In the genomic region with DNA sequence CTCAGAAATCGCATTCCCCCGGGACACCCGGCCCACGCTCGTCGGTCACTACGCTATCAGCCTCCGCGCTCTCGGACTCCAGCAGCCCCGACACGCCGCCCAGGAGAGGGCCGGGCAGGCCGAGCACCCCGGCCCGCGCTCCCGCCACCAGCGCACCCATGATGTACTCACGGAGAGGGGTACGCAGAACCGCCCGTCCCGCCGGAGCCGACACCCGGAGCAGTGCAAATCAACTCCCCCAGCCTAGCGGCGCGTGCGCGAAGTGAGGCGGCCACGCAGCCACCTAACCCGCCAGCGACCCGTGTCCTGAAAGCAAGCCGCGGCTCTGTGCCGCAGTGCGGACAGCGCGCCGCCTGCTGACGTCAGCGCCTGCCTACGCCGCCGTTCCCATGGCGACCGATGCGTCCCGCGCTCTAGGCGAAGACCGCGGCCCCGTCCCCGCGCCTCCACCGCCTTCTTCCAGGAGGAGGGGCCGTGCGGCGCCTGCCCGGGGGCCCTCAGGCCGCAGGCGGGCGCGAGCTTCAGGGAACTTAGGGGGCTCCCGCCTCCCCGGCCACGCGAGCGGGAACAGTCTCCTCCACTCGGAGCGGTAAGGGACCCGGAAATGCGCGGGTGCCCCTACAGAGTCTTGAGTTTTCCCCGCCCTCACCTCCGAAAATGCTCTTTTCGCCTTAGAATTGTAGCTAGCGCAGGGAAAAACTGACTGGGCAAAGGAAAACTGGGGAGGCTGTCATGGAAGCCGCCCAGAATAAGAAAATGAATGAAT, we compare ENCODE assay signal across 8 cellular contexts. TPM values are rescaled to one million over a fixed set of nuclear protein-coding genes. Genes with fewer than 3 reads are reported as not detected.
DNase-seq lines count a peak whose midpoint lies in the region; ATAC-seq and TF ChIP-seq lines count a peak whose summit lies in the region.

A gene (minus strand): TSS at position 329 of the 766 bp plus-strand sequence. CDS start 5,503 bp downstream, outside the sequence.

- ATAC-seq in HG03442 (IDR thresholded peaks at IDR 0.05; ENCODE audit: unreplicated experiment) (peak; percentile 93), left lung (peak; percentile 96)

- H3K4me1 ChIP-seq in left lung: peaks cover 0 to 20% of the 10 kb centered on the region in 2 donors

- no peak within 1 kb of the TSS for H3K4me3 Mint-ChIP-seq in activated CD4-positive, alpha-beta T cell treated with anti-CD3 and anti-CD28 coated beads, Interleukin-2, amount 10 ng/mL, durations not matched to agents 24 days and 14 days

- TF ChIP-seq CTCF in C4-2B (conservative IDR thresholded peaks at IDR 0.05) (no peak), left lung (IDR thresholded peaks at IDR 0.05) (peak in 1 of 2 donors; percentile 54)

- no peaks in the 10 kb centered on the region for H3K9me3 Mint-ChIP-seq in activated CD4-positive, alpha-beta T cell treated with anti-CD3 and anti-CD28 coated beads, Interleukin-2, amount 10 ng/mL, durations not matched to agents 24 days and 14 days

- peak within 1 kb of the TSS; percentile 94 for H3K27ac ChIP-seq in C4-2B
- peak within 1 kb of the TSS; percentile 94 to 95 for H3K27ac ChIP-seq in left lung

- H3K4me1 Mint-ChIP-seq in activated CD4-positive, alpha-beta T cell treated with anti-CD3 and anti-CD28 coated beads, Interleukin-2, amount 10 ng/mL, durations not matched to agents 24 days and 14 days: peaks cover 18% of the 10 kb centered on the region

- peaks cover 39% of the 10 kb centered on the region for H3K36me3 Mint-ChIP-seq in activated CD4-positive, alpha-beta T cell treated with anti-CD3 and anti-CD28 coated beads, Interleukin-2, amount 10 ng/mL, durations not matched to agents 24 days and 14 days (ENCODE audit: low read depth)

- intact Hi-C loops in activated CD4-positive, alpha-beta T cell treated with anti-CD3 and anti-CD28 coated beads, Interleukin-2, amount 10 ng/mL, durations not matched to agents 24 days and 14 days (cut with micrococcal nuclease): loop anchor here (1.0 to 5.0 kb wide), 8 partner anchors 40 to 792 kb away; a partner anchor contains a TSS
- intact Hi-C loops in left lung (cut with DNase I): no loop called here

- no peaks in the 10 kb centered on the region for H3K27me3 Mint-ChIP-seq in activated CD4-positive, alpha-beta T cell treated with anti-CD3 and anti-CD28 coated beads, Interleukin-2, amount 10 ng/mL, durations not matched to agents 24 days and 14 days

- no peaks in the 10 kb centered on the region for H3K9me3 ChIP-seq in left lung

- DNase-seq in GM19240 (ENCODE audit: insufficient read length, low spot score) (peak; percentile 45), NCI-H526 (lab: John Stamatoyannopoulos, UW) (peak; percentile 75 to 94), cortex of kidney (lab: John Stamatoyannopoulos, UW) (peak; percentile 90), left lung (peak; percentile 96 to 99)
- peak; percentile 97 for DNase-seq in activated CD4-positive, alpha-beta T cell treated with anti-CD3 and anti-CD28 coated beads, Interleukin-2, amount 10 ng/mL, durations not matched to agents 24 days and 14 days
- DNase-seq in stimulated activated CD4-positive, alpha-beta T cell treated with anti-CD3 and anti-CD28 coated beads, Interleukin-2, amount 100 ng/mL, for 48 hours: peak; percentile 87 to 90

- no peaks in the 10 kb centered on the region for H3K36me3 ChIP-seq in left lung

- no peaks in the 10 kb centered on the region for H3K27me3 ChIP-seq in left lung

- H3K27ac Mint-ChIP-seq in activated CD4-positive, alpha-beta T cell treated with anti-CD3 and anti-CD28 coated beads, Interleukin-2, amount 10 ng/mL, durations not matched to agents 24 days and 14 days: no peak within 1 kb of the TSS

- peak within 1 kb of the TSS; percentile 75 to 82 for H3K4me3 ChIP-seq in left lung

RNA-seq across cellular contexts. Expression of the gene that starts here (rescaled TPM):
- total RNA-seq in activated CD4-positive, alpha-beta T cell treated with anti-CD3 and anti-CD28 coated beads, Interleukin-2, amount 10 ng/mL, durations not matched to agents 24 days and 14 days: 155 and 160 TPM in 2 replicates
- 10 to 100 TPM; 23.7 to 32.8 TPM for total RNA-seq in left lung

Comparison
In these comparisons a context has a peak if more than half of its experiments do, and no peak if none do; other contexts are left out.
1. Peak in every context shown above with its lines: DNase-seq, ATAC-seq, H3K4me3 ChIP-seq and H3K27ac ChIP-seq.
2. DNase-seq: peak in every context shown above with its lines; median percentile 98 in left lung; 97 in activated CD4-positive, alpha-beta T cell treated with anti-CD3 and anti-CD28 coated beads, Interleukin-2, amount 10 ng/mL, durations not matched to agents 24 days and 14 days; 90 in cortex of kidney; 88 in stimulated activated CD4-positive, alpha-beta T cell treated with anti-CD3 and anti-CD28 coated beads, Interleukin-2, amount 100 ng/mL, for 48 hours; 84 in NCI-H526; 45 in GM19240.